Comparison of ENCODE assay signal across 10 cellular contexts in genomic region chr3:152385761-152386160, GRCh38.
DNase-seq lines count a peak whose midpoint lies in the region; ATAC-seq, FAIRE-seq and TF ChIP-seq lines count a peak whose summit lies in the region.
"Had no signal": no experiment of that assay in that cellular context is flagged by ENCODE, and none has a peak within 500 bp of the region (broad histone marks: within the 10 kb centered on the region; RNA-seq: fewer than 3 reads in every experiment).

No MANE protein-coding gene starts in this region.

- DNase-seq in HTR-8/SVneo (ENCODE audit: insufficient read length, low spot score) (peak; percentile 22), choroid plexus epithelial cell (ENCODE audit: low read depth) (peak; percentile 82), NOMO-1 treated with dmso at 0.1 percent for 144 hours (lab: John Stamatoyannopoulos, UW; ENCODE audit: unreplicated experiment) (no peak), NCI-H82 (lab: John Stamatoyannopoulos, UW) (no peak)
- no peak for DNase-seq in stimulated activated CD4-positive, alpha-beta T cell treated with anti-CD3 and anti-CD28 coated beads, Interleukin-2, amount 100 ng/mL, for 24 hours
- DNase-seq: activated T-cell treated with anti-CD3 and anti-CD28 coated beads, Interleukin-2, amount 50 U/mL, for 48 hours; DMS79 treated with DMSO at 0.1 percent for 48 hours had no signal

- H3K27me3 ChIP-seq in ACC112 (ENCODE audit: insufficient read depth, low read length) (no peaks in the 10 kb centered on the region), muscle layer of colon (ENCODE audit: control insufficient read depth in 1 of 2, insufficient read depth in 2 of 2, low read length in 2 of 2) (no peaks in the 10 kb centered on the region)

- H3K27ac ChIP-seq in ACC112 (ENCODE audit: low read depth, low read length), result peak overlapping the region; percentile 60
- peak overlapping the region; percentile 59 for H3K27ac ChIP-seq in muscle layer of colon (ENCODE audit: low read depth, low read length)

- H3K4me1 ChIP-seq in ACC112 (ENCODE audit: control insufficient read depth, insufficient read depth, low read length, unreplicated experiment) (peaks cover 47% of the 10 kb centered on the region), muscle layer of colon (ENCODE audit: insufficient read depth, low read length) (peaks cover 69% of the 10 kb centered on the region)

- H2AFZ ChIP-seq in ACC112 (ENCODE audit: low read length, unreplicated experiment), result no peak overlapping the region

- no peak overlapping the region for H3K9ac ChIP-seq in muscle layer of colon (ENCODE audit: low read length)

- H3K4me3 ChIP-seq in ACC112 (ENCODE audit: low read depth, low read length), result no peak overlapping the region
- no peak overlapping the region for H3K4me3 ChIP-seq in choroid plexus epithelial cell (ENCODE audit: low read depth, low read length)
- no peak overlapping the region for H3K4me3 ChIP-seq in muscle layer of colon (ENCODE audit: low read depth in 1 of 2, low read length in 2 of 2)

- no peak for FAIRE-seq in HTR-8/SVneo (lab: Jason Lieb, UNC)

- no peaks in the 10 kb centered on the region for H3K36me3 ChIP-seq in ACC112 (ENCODE audit: insufficient read depth, low read length)
- no peaks in the 10 kb centered on the region for H3K36me3 ChIP-seq in muscle layer of colon (ENCODE audit: insufficient read depth, low read length)

- ATAC-seq in HG02938 (IDR thresholded peaks at IDR 0.05; ENCODE audit: unreplicated experiment), result no peak

- H3K9me3 ChIP-seq in muscle layer of colon (ENCODE audit: low read length), result no peaks in the 10 kb centered on the region

- peaks cover 81% of the 10 kb centered on the region for H3K79me2 ChIP-seq in ACC112 (ENCODE audit: control insufficient read depth, insufficient read depth, low read length, unreplicated experiment)

- TF ChIP-seq CTCF in choroid plexus epithelial cell (conservative IDR thresholded peaks at IDR 0.05; ENCODE audit: low read depth, low read length), result no peak

Comparison
In these comparisons a context has a peak if more than half of its experiments do, and no peak if none do; other contexts are left out.
1. DNase-seq: peak in HTR-8/SVneo (single experiment) and choroid plexus epithelial cell (single experiment); none in stimulated activated CD4-positive, alpha-beta T cell treated with anti-CD3 and anti-CD28 coated beads, Interleukin-2, amount 100 ng/mL, for 24 hours (0 of 2), NOMO-1 treated with dmso at 0.1 percent for 144 hours (single experiment) and NCI-H82 (single experiment).